In genomic region chr1:186208405-186209129, GRCh38 we compare ENCODE assay signal across 23 cellular contexts.
DNase-seq lines count a peak whose midpoint lies in the region; ATAC-seq and TF ChIP-seq lines count a peak whose summit lies in the region.
"Had no signal": no experiment of that assay in that cellular context is flagged by ENCODE, and none has a peak within 500 bp of the region (broad histone marks: within the 10 kb centered on the region; RNA-seq: fewer than 3 reads in every experiment).

No MANE protein-coding gene starts in this region.

- intact Hi-C loops in upper lobe of right lung (cut with DNase I) (no loop called here), head of caudate nucleus (cut with DNase I) (no loop called here)

- H3K9me3 ChIP-seq in upper lobe of right lung, result no peaks in the 10 kb centered on the region
- H3K9me3 ChIP-seq: tibial artery had no signal

- H3K4me3 ChIP-seq in fibroblast of villous mesenchyme (ENCODE audit: low read depth, low read length) (no peak overlapping the region), upper lobe of right lung (no peak overlapping the region)
- H3K4me3 ChIP-seq: hepatocyte, MG63, tibial artery had no signal

- no peak for TF ChIP-seq CTCF in fibroblast of villous mesenchyme (IDR thresholded peaks at IDR 0.05; ENCODE audit: insufficient read depth, low read depth, low read length)
- no peak for TF ChIP-seq CTCF in upper lobe of right lung (IDR thresholded peaks at IDR 0.05)

- peak; percentile 7 for DNase-seq in SIG-M5 treated with dmso at 0.1 percent for 504 hours (lab: John Stamatoyannopoulos, UW; ENCODE audit: unreplicated experiment)
- no peak for DNase-seq in SIG-M5 (lab: John Stamatoyannopoulos, UW)
- DNase-seq in RPMI7951 (ENCODE audit: low read depth), result peak; percentile 56
- peak; percentile 13 for DNase-seq in fibroblast of villous mesenchyme (ENCODE audit: low read depth)
- no peak for DNase-seq in upper lobe of right lung
- DNase-seq in head of caudate nucleus, result no peak
- DNase-seq in activated CD4-positive, alpha-beta T cell treated with anti-CD3 and anti-CD28 coated beads, Interleukin-2, amount 50 U/mL, for 4 hours, result no peak
- DNase-seq in activated effector memory CD4-positive, alpha-beta T cell treated with Interleukin-2 at 50 U/mL for 16 hours, result no peak
- DNase-seq: activated CD4-positive, alpha-beta T cell treated with anti-CD3 and anti-CD28 coated beads, Interleukin-2, amount 50 U/mL, for 48 hours; aorta; DMS 273 treated with DMSO at 0.1 percent for 48 hours; effector CD8-positive, alpha-beta T cell; MG63; naive thymus-derived CD8-positive, alpha-beta T cell; NCI-H1694 treated with DMSO at 0.1 percent for 48 hours; stimulated activated CD4-positive, alpha-beta T cell treated with anti-CD3 and anti-CD28 coated beads, Interleukin-2, amount 100 ng/mL, for 24 hours; stimulated activated naive CD4-positive, alpha-beta T cell treated with Interleukin-2 at 50 U/mL for 16 hours; T-helper 1 cell; tibial artery had no signal

- ATAC-seq in upper lobe of right lung, result no peak
- ATAC-seq: naive thymus-derived CD8-positive, alpha-beta T cell had no signal

- H3K36me3 ChIP-seq in upper lobe of right lung, result no peaks in the 10 kb centered on the region
- H3K36me3 ChIP-seq: MG63, tibial artery had no signal

- H3K27ac ChIP-seq in upper lobe of right lung, result peak overlapping the region; percentile 43
- H3K27ac ChIP-seq: C4-2B, hepatocyte, HL-60, RWPE1, tibial artery had no signal

- no peaks in the 10 kb centered on the region for H3K4me1 ChIP-seq in upper lobe of right lung
- H3K4me1 ChIP-seq: tibial artery had no signal

- H3K27me3 ChIP-seq in upper lobe of right lung, result no peaks in the 10 kb centered on the region
- H3K27me3 ChIP-seq: hepatocyte, MG63, tibial artery had no signal

Comparison
In these comparisons a context has a peak if more than half of its experiments do, and no peak if none do; other contexts are left out.
1. DNase-seq: peak in SIG-M5 treated with dmso at 0.1 percent for 504 hours (single experiment), RPMI7951 (single experiment) and fibroblast of villous mesenchyme (single experiment); none in SIG-M5 (single experiment), upper lobe of right lung (single experiment), head of caudate nucleus (0 of 42), activated CD4-positive, alpha-beta T cell treated with anti-CD3 and anti-CD28 coated beads, Interleukin-2, amount 50 U/mL, for 4 hours (0 of 2) and activated effector memory CD4-positive, alpha-beta T cell treated with Interleukin-2 at 50 U/mL for 16 hours (single experiment).